In the genomic region with DNA sequence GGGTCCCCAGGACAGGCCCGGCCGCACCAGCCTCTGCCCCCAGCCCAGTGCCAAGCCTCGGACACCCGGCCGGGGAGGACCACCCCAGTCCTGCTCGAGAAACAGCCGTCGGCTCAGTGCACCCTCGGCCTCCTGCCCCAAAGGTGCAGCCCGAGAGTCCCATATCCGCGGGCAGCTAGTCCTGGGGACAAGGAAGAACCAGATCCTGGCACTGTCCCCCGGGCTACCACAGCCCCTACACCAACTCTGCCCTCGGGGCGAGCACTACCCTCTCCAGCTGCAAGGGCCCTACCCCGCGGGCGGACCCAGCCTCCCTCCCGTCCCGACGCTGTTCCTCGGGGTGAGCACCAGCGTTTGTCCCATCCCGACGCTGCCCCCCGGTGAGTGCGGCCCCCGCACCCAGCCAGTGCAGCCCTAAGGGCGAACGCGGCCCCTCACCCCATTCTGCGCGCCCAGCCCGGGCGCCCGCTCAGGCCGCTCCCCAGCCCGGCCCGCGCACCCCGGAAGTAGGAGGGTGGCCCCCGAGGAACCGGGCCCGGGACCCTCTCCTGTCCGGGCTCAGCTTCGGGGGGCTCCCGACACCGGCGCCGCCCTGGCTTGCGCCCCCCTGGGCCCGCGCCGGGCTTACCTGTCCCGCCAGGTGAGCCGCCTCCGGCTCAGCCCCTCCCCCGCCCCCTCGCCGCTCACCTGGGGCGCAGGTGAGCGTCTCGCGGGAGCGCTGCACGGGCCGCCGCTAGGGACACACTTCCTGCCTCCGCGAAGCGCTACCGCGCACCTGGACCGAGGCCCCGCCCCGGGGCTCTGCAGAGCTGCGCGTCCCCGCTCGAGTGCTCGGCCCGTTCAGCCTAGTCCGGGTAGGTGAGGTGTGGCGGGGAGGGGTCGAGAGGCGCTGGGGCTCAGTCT, we compare ENCODE assay signal across 8 cellular contexts. TPM values are rescaled to one million over a fixed set of nuclear protein-coding genes. Genes with fewer than 3 reads are reported as not detected.
DNase-seq lines count a peak whose midpoint lies in the region; ATAC-seq and TF ChIP-seq lines count a peak whose summit lies in the region.

A gene with protein sequence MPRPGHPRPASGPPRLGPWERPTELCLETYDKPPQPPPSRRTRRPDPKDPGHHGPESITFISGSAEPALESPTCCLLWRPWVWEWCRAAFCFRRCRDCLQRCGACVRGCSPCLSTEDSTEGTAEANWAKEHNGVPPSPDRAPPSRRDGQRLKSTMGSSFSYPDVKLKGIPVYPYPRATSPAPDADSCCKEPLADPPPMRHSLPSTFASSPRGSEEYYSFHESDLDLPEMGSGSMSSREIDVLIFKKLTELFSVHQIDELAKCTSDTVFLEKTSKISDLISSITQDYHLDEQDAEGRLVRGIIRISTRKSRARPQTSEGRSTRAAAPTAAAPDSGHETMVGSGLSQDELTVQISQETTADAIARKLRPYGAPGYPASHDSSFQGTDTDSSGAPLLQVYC (minus strand): TSS at position 747 of the 903 bp plus-strand sequence. CDS start 8,088 bp downstream, outside the sequence.

- TF ChIP-seq POLR2A in body of pancreas (IDR thresholded peaks at IDR 0.05) = peak; percentile 75 to 84 (median 76)

- H3K27me3 ChIP-seq in body of pancreas (no peaks in the 10 kb centered on the region), HAP-1 (ENCODE audit: low read depth) (peaks cover 50% of the 10 kb centered on the region)

- WGBS in body of pancreas, 2 donors = 0% methylated on average over 61 of the region's 86 CpGs; no CpG with 5 or more reads in 1 of the 2 donors

- peak within 1 kb of the TSS; percentile 21; the same call in 1 of the 2 replicates for H3K27ac ChIP-seq in HEK293 (ENCODE audit: extremely low read depth, low read depth, low read length)
- peak within 1 kb of the TSS; percentile 82 to 90 (median 88) for H3K27ac ChIP-seq in body of pancreas

- H3K9me3 ChIP-seq in HEK293 (ENCODE audit: control insufficient read depth, insufficient read depth, low read depth, low read length) (no peaks in the 10 kb centered on the region), body of pancreas (no peaks in the 10 kb centered on the region), HAP-1 (no peaks in the 10 kb centered on the region)

- peak; percentile 99 for ATAC-seq in body of pancreas
- peak; percentile 96 for ATAC-seq in left colon
- ATAC-seq in HG02763 (IDR thresholded peaks at IDR 0.05; ENCODE audit: unreplicated experiment) = no peak

- TF ChIP-seq CTCF in HEK293 (tag by site-specific recombination; IDR thresholded peaks at IDR 0.05) = no peak
- TF ChIP-seq CTCF in body of pancreas (IDR thresholded peaks at IDR 0.05) = peak in 3 of 7 experiments; percentile 18 to 53 (median 46)

- in situ Hi-C loops in HAP-1 (cut with MboI; ENCODE audit: low sequenced_read_pairs) = no loop called here

- intact Hi-C loops in body of pancreas (cut with DNase I) (no loop called here), left colon (cut with DNase I, micrococcal nuclease) (no loop called here)

- H3K4me3 ChIP-seq in HEK293 (ENCODE audit: low read depth, low read length) (peak within 1 kb of the TSS; percentile 58), body of pancreas (peak within 1 kb of the TSS; percentile 95 to 97), HAP-1 (no peak within 1 kb of the TSS)

- H3K4me1 ChIP-seq in HEK293 (ENCODE audit: control insufficient read depth, insufficient read depth, low read length) = no peaks in the 10 kb centered on the region; the same call in 1 of the 2 replicates
- peaks cover 27% of the 10 kb centered on the region for H3K4me1 ChIP-seq in body of pancreas
- no peaks in the 10 kb centered on the region; the same call in 1 of the 2 replicates for H3K4me1 ChIP-seq in HAP-1

- H3K36me3 ChIP-seq in HEK293 (ENCODE audit: control insufficient read depth in 2 of 2, insufficient read depth in 1 of 2, low read length in 2 of 2) (no peaks in the 10 kb centered on the region), body of pancreas (replicated peaks in 1 of 2; ENCODE audit: insufficient read depth in 1 of 2, low read depth in 2 of 2) (no peaks in the 10 kb centered on the region), HAP-1 (replicated peaks) (no peaks in the 10 kb centered on the region)

- peak; percentile 77 for DNase-seq in SW480 (ENCODE audit: low spot score)
- DNase-seq in body of pancreas = peak; percentile 88 to 94 (median 92)
- peak; percentile 86 to 91 for DNase-seq in left colon
- DNase-seq in stimulated activated CD8-positive, alpha-beta memory T cell treated with anti-CD3 and anti-CD28 coated beads, Interleukin-2, amount 100 ng/mL, for 1 hour (ENCODE audit: low read depth in 2 of 2) = peak; percentile 8 to 23
- DNase-seq in HAP-1 (ENCODE audit: low spot score in 2 of 2) = no peak
- no peak for DNase-seq in GF-D8 (lab: John Stamatoyannopoulos, UW)

- CTCF ChIA-PET in HEK293 (lab: Yijun Ruan, JAX) = interaction anchor here (0.6 to 1.5 kb wide), 3 partner anchors 25 to 43 kb away, joined by 3 to 4 read pairs (median 3); no protein-coding TSS in a partner anchor

- POLR2A ChIA-PET in HEK293 (lab: Yijun Ruan, JAX) = interaction anchor here (0.5 to 2.1 kb wide), 2 partner anchors 34 to 134 kb away, joined by 3 to 10 read pairs; a partner anchor contains a TSS

TF ChIP-seq in HEK293, 187 proteins besides CTCF, POLR2A, EP300 and RAD21 (continues in another document):
- no peak for TF ChIP-seq ZNF184 (tag by site-specific recombination; IDR thresholded peaks at IDR 0.05)
- no peak for TF ChIP-seq MEIS1 (CRISPR knock-in tag; IDR thresholded peaks at IDR 0.05; ENCODE audit: borderline replicate concordance)
- TF ChIP-seq ZNF544 (tag by site-specific recombination; IDR thresholded peaks at IDR 0.05) = no peak
- no peak for TF ChIP-seq BCL11B (tag by site-specific recombination; IDR thresholded peaks at IDR 0.05; ENCODE audit: low read depth)
- no peak for TF ChIP-seq ZNF23 (tag by site-specific recombination; IDR thresholded peaks at IDR 0.05; ENCODE audit: borderline replicate concordance)
- no peak for TF ChIP-seq SP7 (tag by site-specific recombination; IDR thresholded peaks at IDR 0.05)
- no peak for TF ChIP-seq ZNF791 (tag by site-specific recombination; IDR thresholded peaks at IDR 0.05)
- TF ChIP-seq ZNF394 (tag by site-specific recombination; IDR thresholded peaks at IDR 0.05; ENCODE audit: borderline replicate concordance) = no peak
- no peak for TF ChIP-seq KLF1 (tag by site-specific recombination; IDR thresholded peaks at IDR 0.05)
- no peak for TF ChIP-seq ZFP41 (tag by site-specific recombination; IDR thresholded peaks at IDR 0.05; ENCODE audit: borderline replicate concordance)
- TF ChIP-seq ZNF174 (tag by site-specific recombination; IDR thresholded peaks at IDR 0.05) = no peak
- TF ChIP-seq YY2 (tag by site-specific recombination; IDR thresholded peaks at IDR 0.05) = no peak
- TF ChIP-seq, protein P1, sequence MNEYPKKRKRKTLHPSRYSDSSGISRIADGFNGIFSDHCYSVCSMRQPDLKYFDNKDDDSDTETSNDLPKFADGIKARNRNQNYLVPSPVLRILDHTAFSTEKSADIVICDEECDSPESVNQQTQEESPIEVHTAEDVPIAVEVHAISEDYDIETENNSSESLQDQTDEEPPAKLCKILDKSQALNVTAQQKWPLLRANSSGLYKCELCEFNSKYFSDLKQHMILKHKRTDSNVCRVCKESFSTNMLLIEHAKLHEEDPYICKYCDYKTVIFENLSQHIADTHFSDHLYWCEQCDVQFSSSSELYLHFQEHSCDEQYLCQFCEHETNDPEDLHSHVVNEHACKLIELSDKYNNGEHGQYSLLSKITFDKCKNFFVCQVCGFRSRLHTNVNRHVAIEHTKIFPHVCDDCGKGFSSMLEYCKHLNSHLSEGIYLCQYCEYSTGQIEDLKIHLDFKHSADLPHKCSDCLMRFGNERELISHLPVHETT (tag by site-specific recombination; IDR thresholded peaks at IDR 0.05) = no peak
- no peak for TF ChIP-seq OVOL3 (tag by site-specific recombination; IDR thresholded peaks at IDR 0.05)
- no peak for TF ChIP-seq ZNF701 (tag by site-specific recombination; IDR thresholded peaks at IDR 0.05)
- TF ChIP-seq ZNF660 (tag by site-specific recombination; IDR thresholded peaks at IDR 0.05) = 0 out of 2 replicates have a peak, but pooled peaks have one; percentile 36
- no peak for TF ChIP-seq ZNF843 (tag by site-specific recombination; IDR thresholded peaks at IDR 0.05)
- no peak for TF ChIP-seq ZNF324 (tag by site-specific recombination; IDR thresholded peaks at IDR 0.05)
- TF ChIP-seq ZNF423 (tag by site-specific recombination; IDR thresholded peaks at IDR 0.05) = peak; percentile 87
- no peak for TF ChIP-seq ZSCAN30 (tag by site-specific recombination; IDR thresholded peaks at IDR 0.05)
- no peak for TF ChIP-seq ZNF416 (tag by site-specific recombination; IDR thresholded peaks at IDR 0.05)
- peak; percentile 98; the same call in 1 of the 2 replicates for TF ChIP-seq SCRT1 (tag by site-specific recombination; IDR thresholded peaks at IDR 0.05; ENCODE audit: borderline replicate concordance)
- TF ChIP-seq, protein P2, sequence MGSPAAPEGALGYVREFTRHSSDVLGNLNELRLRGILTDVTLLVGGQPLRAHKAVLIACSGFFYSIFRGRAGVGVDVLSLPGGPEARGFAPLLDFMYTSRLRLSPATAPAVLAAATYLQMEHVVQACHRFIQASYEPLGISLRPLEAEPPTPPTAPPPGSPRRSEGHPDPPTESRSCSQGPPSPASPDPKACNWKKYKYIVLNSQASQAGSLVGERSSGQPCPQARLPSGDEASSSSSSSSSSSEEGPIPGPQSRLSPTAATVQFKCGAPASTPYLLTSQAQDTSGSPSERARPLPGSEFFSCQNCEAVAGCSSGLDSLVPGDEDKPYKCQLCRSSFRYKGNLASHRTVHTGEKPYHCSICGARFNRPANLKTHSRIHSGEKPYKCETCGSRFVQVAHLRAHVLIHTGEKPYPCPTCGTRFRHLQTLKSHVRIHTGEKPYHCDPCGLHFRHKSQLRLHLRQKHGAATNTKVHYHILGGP (tag by site-specific recombination; IDR thresholded peaks at IDR 0.05) = no peak
- TF ChIP-seq ZBTB8A (tag by site-specific recombination; IDR thresholded peaks at IDR 0.05) = peak; percentile 63
- no peak for TF ChIP-seq ZNF350 (tag by site-specific recombination; IDR thresholded peaks at IDR 0.05)
- TF ChIP-seq FEZF1 (tag by site-specific recombination; IDR thresholded peaks at IDR 0.05) = no peak
- TF ChIP-seq IKZF3 (tag by site-specific recombination; IDR thresholded peaks at IDR 0.05) = no peak
- no peak for TF ChIP-seq ZNF133 (tag by site-specific recombination; IDR thresholded peaks at IDR 0.05)
- TF ChIP-seq ZFP37 (tag by site-specific recombination; IDR thresholded peaks at IDR 0.05) = no peak

RNA-seq across cellular contexts. Expression of the gene that starts here (rescaled TPM):
- 10 to 100 TPM; 13.8 to 18.7 TPM for total RNA-seq in body of pancreas
- 10 to 100 TPM; 24.7 to 25.6 TPM for total RNA-seq in left colon

Comparison
In these comparisons a context has a peak if more than half of its experiments do, and no peak if none do; other contexts are left out.
1. DNase-seq: peak in SW480 (single experiment), body of pancreas (4 of 4), left colon (2 of 2) and stimulated activated CD8-positive, alpha-beta memory T cell treated with anti-CD3 and anti-CD28 coated beads, Interleukin-2, amount 100 ng/mL, for 1 hour (2 of 2); none in HAP-1 (0 of 2) and GF-D8 (single experiment).